1 cellular context compared by ENCODE assay signal in genomic region chr2:47177042-47177565, GRCh38.
TF ChIP-seq lines count a peak whose summit lies in the region.

No MANE protein-coding gene starts in this region.

TF ChIP-seq in HEK293, 187 proteins besides CTCF, POLR2A, EP300 and RAD21 (continued from another document):
- TF ChIP-seq ZNF280C (tag by site-specific recombination; IDR thresholded peaks at IDR 0.05) (no peak), ZNF629 (tag by site-specific recombination; IDR thresholded peaks at IDR 0.05) (no peak), ZXDB (tag by site-specific recombination; IDR thresholded peaks at IDR 0.05) (no peak), ZNF488 (tag by site-specific recombination; IDR thresholded peaks at IDR 0.05) (no peak), REST (tag by site-specific recombination; IDR thresholded peaks at IDR 0.05) (no peak), ZNF335 (tag by site-specific recombination; conservative IDR thresholded peaks at IDR 0.05) (peak; percentile 16; the same call in 1 of the 2 replicates), ZNF585B (tag by site-specific recombination; IDR thresholded peaks at IDR 0.05) (no peak), ZNF184 (tag by site-specific recombination; IDR thresholded peaks at IDR 0.05) (no peak), ZNF114 (tag by site-specific recombination; IDR thresholded peaks at IDR 0.05) (no peak), ZNF600 (tag by site-specific recombination; IDR thresholded peaks at IDR 0.05) (peak; percentile 40)
